ENCODE assay signal across 1 cellular context in genomic region chr6:141321486-141322347, GRCh38.
TF ChIP-seq lines count a peak whose summit lies in the region.

No MANE protein-coding gene starts in this region.

TF ChIP-seq in H1, 55 proteins besides CTCF, POLR2A, EP300 and RAD21:
- no peak for TF ChIP-seq CBX5 (IDR thresholded peaks at IDR 0.05; ENCODE audit: low read depth, low read length)
- no peak for TF ChIP-seq CHD2 (IDR thresholded peaks at IDR 0.05; ENCODE audit: low read length)
- TF ChIP-seq POU5F1 (IDR thresholded peaks at IDR 0.05; ENCODE audit: low read depth, low read length): no peak
- TF ChIP-seq E2F6 (IDR thresholded peaks at IDR 0.05): no peak
- no peak for TF ChIP-seq YY1 (IDR thresholded peaks at IDR 0.05; ENCODE audit: low read depth, low read length)
- TF ChIP-seq SP1 (IDR thresholded peaks at IDR 0.05; ENCODE audit: low read depth, low read length): no peak
- TF ChIP-seq SUZ12 (IDR thresholded peaks at IDR 0.05; ENCODE audit: low read length): no peak
- no peak for TF ChIP-seq SRF (IDR thresholded peaks at IDR 0.05; ENCODE audit: low read depth, low read length)
- TF ChIP-seq SP2 (IDR thresholded peaks at IDR 0.05; ENCODE audit: low read length): no peak
- no peak for TF ChIP-seq CBX8 (IDR thresholded peaks at IDR 0.05; ENCODE audit: borderline replicate concordance, low read depth, low read length)
- no peak for TF ChIP-seq USF2 (IDR thresholded peaks at IDR 0.05; ENCODE audit: low read length)
- no peak for TF ChIP-seq FOSL1 (IDR thresholded peaks at IDR 0.05; ENCODE audit: insufficient read depth, low read depth, low read length)
- TF ChIP-seq GTF2F1 (IDR thresholded peaks at IDR 0.05; ENCODE audit: borderline replicate concordance, low read depth, low read length): no peak
- TF ChIP-seq RNF2 (IDR thresholded peaks at IDR 0.05; ENCODE audit: borderline replicate concordance, low read depth, low read length, missing control alignments, poor library complexity, severe bottlenecking): no peak
- TF ChIP-seq KDM5A (IDR thresholded peaks at IDR 0.05; ENCODE audit: low read length): no peak
- no peak for TF ChIP-seq NANOG (IDR thresholded peaks at IDR 0.05; ENCODE audit: insufficient read depth, low read depth, low read length, poor library complexity, severe bottlenecking)
- no peak for TF ChIP-seq RBBP5 (IDR thresholded peaks at IDR 0.05; ENCODE audit: borderline replicate concordance, low read depth, low read length)
